ENCODE assay signal across 10 cellular contexts in the genomic region with DNA sequence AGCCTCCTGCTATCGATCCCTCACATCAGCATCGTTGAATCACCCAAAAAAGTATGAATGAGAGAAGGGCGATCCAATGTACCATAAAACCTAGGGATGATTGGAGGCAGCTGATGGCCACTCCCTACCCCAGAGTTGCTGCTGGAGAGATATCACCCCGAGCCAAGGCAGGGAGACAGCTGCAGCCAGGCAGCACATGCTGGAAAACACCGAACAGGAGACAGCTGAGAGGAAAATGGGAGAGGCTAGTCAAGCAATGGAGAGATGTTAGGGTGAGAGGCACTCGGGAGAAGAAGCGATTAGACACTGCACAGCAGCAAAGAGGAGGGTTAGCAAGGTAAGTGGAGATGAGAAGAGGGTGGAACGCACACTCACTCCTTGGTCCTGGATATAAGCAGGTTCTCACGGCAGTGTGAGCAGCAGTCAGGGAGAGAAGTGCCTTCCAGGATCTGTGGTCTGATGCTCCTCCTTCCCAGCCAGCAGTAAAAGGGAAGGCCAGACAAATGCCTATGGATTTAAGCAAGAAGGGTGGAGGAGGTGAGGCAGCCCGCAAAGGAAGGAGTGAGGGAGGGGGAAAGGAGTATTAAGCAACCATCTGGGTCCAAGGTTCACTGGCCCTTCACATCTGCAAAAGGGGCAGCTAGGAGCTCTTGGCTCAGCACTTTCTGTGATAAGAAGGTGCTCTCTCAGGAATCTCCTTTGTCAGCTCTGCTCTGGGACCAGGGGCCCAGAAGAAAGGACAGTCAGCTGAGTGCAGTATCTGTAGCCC. TPM values are rescaled to one million over a fixed set of nuclear protein-coding genes. Genes with fewer than 3 reads are reported as not detected.
DNase-seq lines count a peak whose midpoint lies in the region; ATAC-seq and TF ChIP-seq lines count a peak whose summit lies in the region.
"Had no signal": no experiment of that assay in that cellular context is flagged by ENCODE, and none has a peak within 500 bp of the region (broad histone marks: within the 10 kb centered on the region; RNA-seq: fewer than 3 reads in every experiment).

A gene (minus strand): TSS at position 491 of the 769 bp plus-strand sequence. CDS start 2,037 bp downstream, outside the sequence.

- H3K9me2 ChIP-seq in SU-DHL-6 (replicated peaks; ENCODE audit: insufficient read depth, low read length), result no peaks in the 10 kb centered on the region

- H3K9ac ChIP-seq in SU-DHL-6 (ENCODE audit: low read length), result peak within 1 kb of the TSS; percentile 65

- CTCF ChIA-PET in HEK293 (lab: Yijun Ruan, JAX), result interaction anchor here (0.5 to 2.0 kb wide), 4 partner anchors 17 to 102 kb away, joined by 3 to 4 read pairs (median 4); no protein-coding TSS in a partner anchor

- no peak within 1 kb of the TSS for H3K4me3 ChIP-seq in HEK293 (ENCODE audit: low read depth, low read length)
- H3K4me3 ChIP-seq in SU-DHL-6 (ENCODE audit: insufficient read depth, low read length, poor library complexity, severe bottlenecking), result peak within 1 kb of the TSS; percentile 43
- peak within 1 kb of the TSS; percentile 7 to 64 (median 27) for H3K4me3 ChIP-seq in spleen
- no peak within 1 kb of the TSS for H3K4me3 ChIP-seq in HAP-1

- no peak for TF ChIP-seq CTCF in HEK293 (tag by site-specific recombination; IDR thresholded peaks at IDR 0.05)
- TF ChIP-seq CTCF in SU-DHL-6 (IDR thresholded peaks at IDR 0.05; ENCODE audit: insufficient read depth, low read length, poor library complexity, severe bottlenecking), result no peak
- TF ChIP-seq CTCF in spleen (IDR thresholded peaks at IDR 0.05 in 8 of 11, conservative IDR thresholded peaks at IDR 0.05 in 3 of 11), result no peak

- H3K4me2 ChIP-seq in SU-DHL-6 (ENCODE audit: low read depth, low read length, poor library complexity, severe bottlenecking), result peak within 1 kb of the TSS; percentile 70

- no peak for ATAC-seq in GM21576 (IDR thresholded peaks at IDR 0.05; ENCODE audit: unreplicated experiment)

- intact Hi-C loops in spleen (cut with DNase I; ENCODE audit: low total_unique reads), result loop anchor here (5.0 kb wide), 1 partner anchor 38 kb away; no protein-coding TSS in a partner anchor

- no peaks in the 10 kb centered on the region for H3K36me3 ChIP-seq in HEK293 (ENCODE audit: control insufficient read depth in 2 of 2, insufficient read depth in 1 of 2, low read length in 2 of 2)
- H3K36me3 ChIP-seq in SU-DHL-6 (ENCODE audit: low read length), result no peaks in the 10 kb centered on the region
- peaks cover 0 to 10% (median 0%) of the 10 kb centered on the region in 6 donors for H3K36me3 ChIP-seq in spleen
- no peaks in the 10 kb centered on the region for H3K36me3 ChIP-seq in HAP-1 (replicated peaks)

- H3F3A ChIP-seq in SU-DHL-6 (ENCODE audit: insufficient read depth), result peaks cover 16% of the 10 kb centered on the region

- no peaks in the 10 kb centered on the region for H4K20me1 ChIP-seq in SU-DHL-6 (ENCODE audit: low read depth, low read length)

- H3K27me3 ChIP-seq in SU-DHL-6 (ENCODE audit: low read length) (no peaks in the 10 kb centered on the region), spleen (replicated peaks in 1 of 7) (no peaks in the 10 kb centered on the region), HAP-1 (ENCODE audit: low read depth) (no peaks in the 10 kb centered on the region)

- peaks cover 6% of the 10 kb centered on the region; the same call in 1 of the 2 replicates for H3K79me2 ChIP-seq in SU-DHL-6 (ENCODE audit: insufficient read depth, low read length)

- POLR2A ChIA-PET in HEK293 (lab: Yijun Ruan, JAX), result interaction anchor here (1.1 kb wide), 1 partner anchor 49 kb away, joined by 3 read pairs; a partner anchor contains a TSS

- H3K27ac ChIP-seq in HEK293 (ENCODE audit: extremely low read depth, low read depth, low read length), result no peak within 1 kb of the TSS
- H3K27ac ChIP-seq in SU-DHL-6 (ENCODE audit: low read depth, low read length), result peak within 1 kb of the TSS; percentile 68
- H3K27ac ChIP-seq in spleen, result peak within 1 kb of the TSS; percentile 74 to 93 (median 84)
- H3K27ac ChIP-seq: VCaP had no signal

- H2AFZ ChIP-seq in SU-DHL-6 (ENCODE audit: low read depth, low read length, severe bottlenecking), result peak within 1 kb of the TSS; percentile 44

- H3K9me3 ChIP-seq in HEK293 (ENCODE audit: control insufficient read depth, insufficient read depth, low read depth, low read length) (no peaks in the 10 kb centered on the region), SU-DHL-6 (ENCODE audit: insufficient read depth, low read length) (no peaks in the 10 kb centered on the region), spleen (no peaks in the 10 kb centered on the region), HAP-1 (no peaks in the 10 kb centered on the region)

- H3K4me1 ChIP-seq in HEK293 (ENCODE audit: control insufficient read depth, insufficient read depth, low read length) (no peaks in the 10 kb centered on the region), spleen (peaks cover 19 to 99% (median 81%) of the 10 kb centered on the region in 6 donors), HAP-1 (peaks cover 4% of the 10 kb centered on the region; the same call in 1 of the 2 replicates)

- 63 to 79% (median 73%) methylated on average over 10 of the region's 10 CpGs for WGBS in spleen, 5 donors

- peak; percentile 80 for DNase-seq in islet precursor cell
- DNase-seq in spleen, result peak; percentile 69
- no peak for DNase-seq in HAP-1 (ENCODE audit: low spot score in 2 of 2)
- DNase-seq in activated T-cell treated with anti-CD3 and anti-CD28 coated beads, Interleukin-2, amount 50 U/mL, for 1 hour, result no peak
- no peak for DNase-seq in COLO829 (ENCODE audit: low spot score)
- DNase-seq: stimulated activated CD4-positive, alpha-beta T cell treated with anti-CD3 and anti-CD28 coated beads, Interleukin-1b, Interleukin-23, amount 100 ng/mL, for 48 hours had no signal

- no peak for TF ChIP-seq POLR2A in spleen (IDR thresholded peaks at IDR 0.05)

- in situ Hi-C loops in HAP-1 (cut with MboI; ENCODE audit: low sequenced_read_pairs), result no loop called here

TF ChIP-seq in HEK293, 187 proteins besides CTCF, POLR2A, EP300 and RAD21:
- TF ChIP-seq ZBTB17 (tag by site-specific recombination; IDR thresholded peaks at IDR 0.05) (peak; percentile 97), ZNF560 (tag by site-specific recombination; IDR thresholded peaks at IDR 0.05; ENCODE audit: borderline replicate concordance) (no peak)
- TF ChIP-seq, protein P1, sequence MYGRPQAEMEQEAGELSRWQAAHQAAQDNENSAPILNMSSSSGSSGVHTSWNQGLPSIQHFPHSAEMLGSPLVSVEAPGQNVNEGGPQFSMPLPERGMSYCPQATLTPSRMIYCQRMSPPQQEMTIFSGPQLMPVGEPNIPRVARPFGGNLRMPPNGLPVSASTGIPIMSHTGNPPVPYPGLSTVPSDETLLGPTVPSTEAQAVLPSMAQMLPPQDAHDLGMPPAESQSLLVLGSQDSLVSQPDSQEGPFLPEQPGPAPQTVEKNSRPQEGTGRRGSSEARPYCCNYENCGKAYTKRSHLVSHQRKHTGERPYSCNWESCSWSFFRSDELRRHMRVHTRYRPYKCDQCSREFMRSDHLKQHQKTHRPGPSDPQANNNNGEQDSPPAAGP (tag by site-specific recombination; IDR thresholded peaks at IDR 0.05), result peak; percentile 66; the same call in 1 of the 2 replicates
TF ChIP-seq in HEK293: peak in this region for 2.

RNA-seq across cellular contexts. Expression of the gene that starts here (rescaled TPM):
- 100 to 1,000 TPM in 4 of 7 donors, 10 to 100 TPM in 3; 56.4 to 165 (median 112) TPM for total RNA-seq in spleen
- 10 to 100 TPM; 34.2 to 46.5 (median 35.3) TPM for polyA plus RNA-seq in spleen

Comparison
In these comparisons a context has a peak if more than half of its experiments do, and no peak if none do; other contexts are left out.
1. H3K4me3 ChIP-seq: peak in SU-DHL-6 (single experiment) and spleen (8 of 8); none in HEK293 (single experiment) and HAP-1 (single experiment).
2. DNase-seq: peak in islet precursor cell (single experiment) and spleen (single experiment); none in HAP-1 (0 of 2), activated T-cell treated with anti-CD3 and anti-CD28 coated beads, Interleukin-2, amount 50 U/mL, for 1 hour (single experiment) and COLO829 (single experiment).